20 cellular contexts compared by ENCODE assay signal in the genomic region with DNA sequence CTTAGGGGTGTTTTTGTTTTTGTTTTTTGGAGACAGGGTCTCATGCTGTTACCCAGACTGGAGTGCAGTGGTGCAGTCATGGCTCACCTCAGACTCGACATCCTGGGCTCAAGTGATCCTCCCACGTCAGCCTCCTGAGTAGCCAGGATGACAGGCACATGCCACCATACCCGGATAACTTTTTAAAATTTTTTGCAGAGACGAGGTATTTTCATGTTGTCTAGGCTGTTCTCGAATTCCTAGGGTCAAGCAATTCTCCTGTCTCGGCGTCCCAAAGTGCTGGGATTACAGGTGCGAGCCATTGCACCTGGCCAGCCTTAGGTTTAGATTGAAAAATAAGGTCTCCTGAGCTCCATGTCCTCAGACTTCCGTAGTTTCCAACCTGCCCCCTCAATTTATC.
"Had no signal": no experiment of that assay in that cellular context is flagged by ENCODE, and none has a peak within 500 bp of the region (broad histone marks: within the 10 kb centered on the region; RNA-seq: fewer than 3 reads in every experiment).

No MANE protein-coding gene starts in this region.

- H3K36me3 Mint-ChIP-seq: natural killer cell had no signal

- H3K27ac ChIP-seq: ovary, stomach, suprapubic skin, thyroid gland, upper lobe of right lung, vagina had no signal

- H3K4me3 ChIP-seq: heart right ventricle, ovary, stomach, suprapubic skin, thyroid gland, upper lobe of right lung, vagina had no signal

- H3K36me3 ChIP-seq: heart right ventricle, ovary, stomach, suprapubic skin, thyroid gland, upper lobe of right lung, vagina had no signal

- ATAC-seq: esophagus mucosa, heart right ventricle, left lobe of liver, natural killer cell, right cardiac atrium, upper lobe of right lung had no signal

- H3K27ac Mint-ChIP-seq: natural killer cell had no signal

- H3K9me3 ChIP-seq: heart right ventricle, ovary, stomach, suprapubic skin, thyroid gland, upper lobe of right lung, vagina had no signal

- DNase-seq: effector memory CD4-positive, alpha-beta T cell; heart right ventricle; hypothalamus; kidney glomerular epithelial cell; mammary epithelial cell; natural killer cell; nucleus accumbens; ovary; right cardiac atrium; small intestine; stimulated activated CD4-positive, alpha-beta T cell treated with anti-CD3 and anti-CD28 coated beads, Interleukin-12 subunit alpha, Interleukin-12 subunit beta, amount 100 ng/mL, for 4 hours; stimulated activated naive CD4-positive, alpha-beta T cell; stomach; thyroid gland; upper lobe of right lung had no signal

- H3K4me3 Mint-ChIP-seq: natural killer cell, neural crest cell had no signal

- H3K27me3 ChIP-seq: heart right ventricle, ovary, stomach, suprapubic skin, thyroid gland, upper lobe of right lung, vagina had no signal

- H3K4me1 Mint-ChIP-seq: neural crest cell had no signal

- H3K9me3 Mint-ChIP-seq: natural killer cell, neural crest cell had no signal
